Comparison of ENCODE assay signal across 8 cellular contexts in genomic region chr18:59697236-59697932, GRCh38. TPM values are rescaled to one million over a fixed set of nuclear protein-coding genes. Genes with fewer than 3 reads are reported as not detected.
DNase-seq lines count a peak whose midpoint lies in the region; ATAC-seq and TF ChIP-seq lines count a peak whose summit lies in the region.

Gene CCBE1, minus strand, starts transcription at chr18:59697423.

- BruUV-seq in MCF 10A (replicated peaks; lab: Mats Ljungman, UMichigan) = no TSS peak

- no peaks in the 10 kb centered on the region for H3K9me3 Mint-ChIP-seq in MCF 10A (ENCODE audit: unreplicated experiment)
- H3K9me3 Mint-ChIP-seq in CD4-positive, alpha-beta T cell = no peaks in the 10 kb centered on the region

- TF ChIP-seq CTCF in GM12865 (IDR thresholded peaks at IDR 0.05; ENCODE audit: insufficient read depth, low read depth, low read length, missing control alignments) = peak; percentile 89
- TF ChIP-seq CTCF in HFF-Myc (IDR thresholded peaks at IDR 0.05; ENCODE audit: low read depth, low read length, missing control alignments) = peak; percentile 97
- peak; percentile 99 for TF ChIP-seq CTCF in MCF 10A (IDR thresholded peaks at IDR 0.05; ENCODE audit: unreplicated experiment)
- no peak for TF ChIP-seq CTCF in CD4-positive, alpha-beta T cell (IDR thresholded peaks at IDR 0.05)

- H3K27me3 Mint-ChIP-seq in MCF 10A (ENCODE audit: insufficient read depth, unreplicated experiment) = no peaks in the 10 kb centered on the region
- peaks cover 67% of the 10 kb centered on the region for H3K27me3 Mint-ChIP-seq in CD4-positive, alpha-beta T cell

- peaks cover 36% of the 10 kb centered on the region for H3K4me1 Mint-ChIP-seq in MCF 10A (ENCODE audit: insufficient read depth, unreplicated experiment)
- H3K4me1 Mint-ChIP-seq in CD4-positive, alpha-beta T cell (ENCODE audit: low read depth) = peaks cover 14% of the 10 kb centered on the region

- POLR2A ChIA-PET in MCF 10A (lab: Yijun Ruan, JAX) = interaction anchor here (0.6 to 1.7 kb wide), 13 partner anchors 8 to 238 kb away, joined by 3 to 17 read pairs (median 4); no protein-coding TSS in a partner anchor
- POLR2A ChIA-PET in CD4-positive, alpha-beta T cell (lab: Charles Lee) = no interaction called here

- H3K27ac ChIP-seq in CD4-positive, alpha-beta T cell (ENCODE audit: low read depth, low read length) = no peak within 1 kb of the TSS

- intact Hi-C loops in MCF 10A (cut with micrococcal nuclease) = loop anchor here (1.0 to 2.0 kb wide), 4 partner anchors 47 to 238 kb away; no protein-coding TSS in a partner anchor
- intact Hi-C loops in CD4-positive, alpha-beta T cell (cut with DNase I, micrococcal nuclease) = no loop called here

- peak within 1 kb of the TSS; percentile 73 for H3K4me3 Mint-ChIP-seq in MCF 10A (ENCODE audit: unreplicated experiment)
- H3K4me3 Mint-ChIP-seq in CD4-positive, alpha-beta T cell = no peak within 1 kb of the TSS

- DNase-seq in GM12865 (ENCODE audit: low read depth) (peak; percentile 41), HFF-Myc (ENCODE audit: extremely low read depth, low read depth) (no peak), NCI-H69 (lab: John Stamatoyannopoulos, UW) (peak; percentile 98), MCF 10A (ENCODE audit: unreplicated experiment) (peak; percentile 85), islet precursor cell (peak; percentile 90), epidermal melanocyte (ENCODE audit: insufficient read length, low spot score) (no peak)
- peak; percentile 33 for DNase-seq in stimulated activated CD4-positive, alpha-beta T cell treated with anti-CD3 and anti-CD28 coated beads, Interleukin-1b, Interleukin-23, amount 100 ng/mL, for 48 hours
- DNase-seq in CD4-positive, alpha-beta T cell = no peak

- peaks cover 45% of the 10 kb centered on the region for H3K27me3 ChIP-seq in CD4-positive, alpha-beta T cell (ENCODE audit: control insufficient read depth, insufficient read depth, low read length)

- H3K27ac Mint-ChIP-seq in MCF 10A (ENCODE audit: low read depth, unreplicated experiment) = peak within 1 kb of the TSS; percentile 69
- H3K27ac Mint-ChIP-seq in CD4-positive, alpha-beta T cell = no peak within 1 kb of the TSS

- no peaks in the 10 kb centered on the region for H3K9me3 ChIP-seq in CD4-positive, alpha-beta T cell (ENCODE audit: control insufficient read depth, low read length)

- no peaks in the 10 kb centered on the region for H3K36me3 Mint-ChIP-seq in MCF 10A (ENCODE audit: insufficient read depth, unreplicated experiment)
- no peaks in the 10 kb centered on the region for H3K36me3 Mint-ChIP-seq in CD4-positive, alpha-beta T cell (ENCODE audit: low read depth)

- H3K4me3 ChIP-seq in GM12865 (ENCODE audit: low read depth, low read length) (no peak within 1 kb of the TSS), HFF-Myc (replicated peaks; ENCODE audit: low read depth, low read length) (peak within 1 kb of the TSS; percentile 65)

- no peak for ATAC-seq in CD4-positive, alpha-beta T cell (ENCODE audit: poor library complexity)

- CTCF ChIA-PET in MCF 10A (lab: Yijun Ruan, JAX) = interaction anchor here (0.6 to 3.0 kb wide), 79 partner anchors 8 to 1887 kb away, joined by 3 to 76 read pairs (median 5); no protein-coding TSS in a partner anchor
- CTCF ChIA-PET in CD4-positive, alpha-beta T cell (lab: Charles Lee) = no interaction called here

RNA-seq across cellular contexts. Expression of gene CCBE1, which starts in this region (rescaled TPM):
- total RNA-seq in MCF 10A (2022) = 23.8 and 28.9 TPM in 2 replicates
- not detected for total RNA-seq in CD4-positive, alpha-beta T cell

Comparison
In these comparisons a context has a peak if more than half of its experiments do, and no peak if none do; other contexts are left out.
1. RNA of gene CCBE1 (total RNA-seq): 23.8 to 28.9 TPM in MCF 10A; not detected in CD4-positive, alpha-beta T cell; every median in the first group is over 10 times any median in the second.
2. DNase-seq: peak in GM12865 (single experiment), NCI-H69 (single experiment), MCF 10A (single experiment), islet precursor cell (single experiment) and stimulated activated CD4-positive, alpha-beta T cell treated with anti-CD3 and anti-CD28 coated beads, Interleukin-1b, Interleukin-23, amount 100 ng/mL, for 48 hours (single experiment); none in HFF-Myc (single experiment), epidermal melanocyte (single experiment) and CD4-positive, alpha-beta T cell (0 of 10).